In the genomic region with DNA sequence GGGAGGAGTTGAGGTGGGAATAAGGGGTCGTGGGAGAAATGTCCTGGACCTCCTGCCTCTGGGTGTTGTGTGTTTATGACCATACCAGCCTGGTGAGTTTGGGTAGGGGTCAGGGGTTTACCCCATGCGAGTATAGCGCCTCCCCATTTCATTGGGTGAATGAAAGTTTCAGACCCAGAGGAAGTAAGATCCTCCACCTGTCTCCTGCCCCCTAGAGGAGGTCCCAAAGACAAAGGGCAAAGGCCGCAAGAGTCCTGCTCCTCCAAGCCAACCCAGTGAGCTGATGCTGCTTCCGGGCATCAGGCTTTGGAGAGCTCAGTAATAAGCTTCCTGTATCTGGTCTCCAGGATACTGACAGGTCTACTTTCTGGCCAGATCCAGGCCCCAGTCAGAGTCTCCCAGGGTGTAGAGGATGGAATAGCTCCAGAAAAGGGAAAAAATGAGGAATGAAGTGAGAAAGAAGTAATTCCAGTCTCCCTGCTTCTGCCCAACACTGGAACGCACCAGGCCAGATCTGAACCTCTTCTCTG, we compare ENCODE assay signal across 25 cellular contexts. TPM values are rescaled to one million over a fixed set of nuclear protein-coding genes. Genes with fewer than 3 reads are reported as not detected.
DNase-seq lines count a peak whose midpoint lies in the region; TF ChIP-seq lines count a peak whose summit lies in the region.
"Had no signal": no experiment of that assay in that cellular context is flagged by ENCODE, and none has a peak within 500 bp of the region (broad histone marks: within the 10 kb centered on the region; RNA-seq: fewer than 3 reads in every experiment).

No MANE protein-coding gene starts in this region.

- H3K9me3 ChIP-seq in Loucy (ENCODE audit: insufficient read depth, low read depth, low read length) = no peaks in the 10 kb centered on the region
- H3K9me3 ChIP-seq: pancreas, SJCRH30, transverse colon had no signal

- no peak overlapping the region for H3K9ac ChIP-seq in Loucy (ENCODE audit: low read depth, low read length, poor library complexity, severe bottlenecking)

- H4K20me1 ChIP-seq in Loucy (ENCODE audit: insufficient read depth, low read length, poor library complexity, severe bottlenecking) = no peaks in the 10 kb centered on the region

- H3K4me3 ChIP-seq in Loucy (ENCODE audit: low read length, poor library complexity, severe bottlenecking) (no peak overlapping the region), coronary artery (no peak overlapping the region)
- H3K4me3 ChIP-seq: heart right ventricle, pancreas, SJCRH30, transverse colon had no signal

- intact Hi-C loops in posterior vena cava (cut with DNase I) = no loop called here

- no peaks in the 10 kb centered on the region for H3K9me2 ChIP-seq in Loucy (replicated peaks; ENCODE audit: low read depth, low read length)

- no peak overlapping the region for H3K27ac ChIP-seq in coronary artery
- H3K27ac ChIP-seq: pancreas, SJCRH30, transverse colon had no signal

- H3K4me2 ChIP-seq in Loucy (ENCODE audit: low read depth, low read length, poor library complexity, severe bottlenecking) = no peak overlapping the region

- no peaks in the 10 kb centered on the region for H3K4me1 ChIP-seq in Loucy (ENCODE audit: insufficient read depth, low read length, poor library complexity, severe bottlenecking)
- H3K4me1 ChIP-seq: pancreas, SJCRH30, transverse colon had no signal

- H3K9me3 Mint-ChIP-seq in progenitor cell of endocrine pancreas (ENCODE audit: low read depth) = peaks cover 3% of the 10 kb centered on the region
- H3K9me3 Mint-ChIP-seq: activated naive CD4-positive, alpha-beta T cell treated with anti-CD3 and anti-CD28 coated beads, Interleukin-2, amount 50 U/mL, for 24 hours; stimulated activated naive CD8-positive, alpha-beta T cell treated with anti-CD3 and anti-CD28 coated beads, Interleukin-15, amount 100 ng/mL, for 72 hours had no signal

- H3K27ac Mint-ChIP-seq in progenitor cell of endocrine pancreas = no peak overlapping the region
- H3K27ac Mint-ChIP-seq: activated CD8-positive, alpha-beta T cell treated with anti-CD3 and anti-CD28 coated beads, Interleukin-2, amount 10 ng/mL, durations not matched to agents 7 days and 5 days; activated naive CD4-positive, alpha-beta T cell treated with anti-CD3 and anti-CD28 coated beads, Interleukin-2, amount 50 U/mL, for 24 hours; B cell; stimulated activated naive CD8-positive, alpha-beta T cell treated with anti-CD3 and anti-CD28 coated beads, Interleukin-15, amount 100 ng/mL, for 72 hours had no signal

- H2AFZ ChIP-seq in Loucy (ENCODE audit: low read length) = no peak overlapping the region

- DNase-seq in coronary artery (ENCODE audit: low spot score) = peak; percentile 33
- DNase-seq in progenitor cell of endocrine pancreas (ENCODE audit: low spot score, unreplicated experiment) = no peak
- DNase-seq in posterior vena cava (ENCODE audit: low spot score) = no peak
- DNase-seq in NCI-H2227 treated with DMSO at 0.1 percent for 48 hours (lab: John Stamatoyannopoulos, UW) = no peak
- DNase-seq in stimulated activated CD8-positive, alpha-beta memory T cell treated with anti-CD3 and anti-CD28 coated beads, Interleukin-4, amount 100 ng/mL, for 48 hours = no peak
- DNase-seq: activated CD8-positive, alpha-beta T cell treated with anti-CD3 and anti-CD28 coated beads, Interleukin-2, amount 10 ng/mL, durations not matched to agents 7 days and 5 days; activated T-cell treated with anti-CD3 and anti-CD28 coated beads, Interleukin-2, amount 50 U/mL, for 48 hours; Calu3; heart right ventricle; kidney glomerular epithelial cell; mesenchymal stem cell; naive thymus-derived CD4-positive, alpha-beta T cell; NCI-H1105 treated with DMSO at 0.1 percent for 48 hours; NCI-H524 treated with DMSO at 0.1 percent for 48 hours; pancreas; SJCRH30; stimulated activated CD4-positive, alpha-beta T cell treated with anti-CD3 and anti-CD28 coated beads, Interleukin-2, amount 100 ng/mL, for 48 hours; stimulated activated naive CD8-positive, alpha-beta T cell treated with anti-CD3 and anti-CD28 coated beads, Interleukin-15, amount 100 ng/mL, for 72 hours; transverse colon had no signal

- H3K27me3 Mint-ChIP-seq in progenitor cell of endocrine pancreas = peaks cover 48% of the 10 kb centered on the region

- peak; percentile 29; the same call in 1 of the 3 replicates for TF ChIP-seq CTCF in GM12872 (IDR thresholded peaks at IDR 0.05; ENCODE audit: insufficient read depth, low read depth, low read length)
- peak; percentile 50 for TF ChIP-seq CTCF in Loucy (conservative IDR thresholded peaks at IDR 0.05; ENCODE audit: low read length)
- no peak for TF ChIP-seq CTCF in coronary artery (IDR thresholded peaks at IDR 0.05)
- TF ChIP-seq CTCF in progenitor cell of endocrine pancreas (IDR thresholded peaks at IDR 0.05; ENCODE audit: unreplicated experiment) = peak; percentile 11

- H3K4me1 Mint-ChIP-seq in progenitor cell of endocrine pancreas (ENCODE audit: low read depth) = peaks cover 7% of the 10 kb centered on the region
- H3K4me1 Mint-ChIP-seq: B cell had no signal

- H3F3A ChIP-seq in Loucy (ENCODE audit: low read depth) = no peaks in the 10 kb centered on the region

- H3K36me3 Mint-ChIP-seq in progenitor cell of endocrine pancreas (ENCODE audit: insufficient read depth) = no peaks in the 10 kb centered on the region
- H3K36me3 Mint-ChIP-seq: activated naive CD4-positive, alpha-beta T cell treated with anti-CD3 and anti-CD28 coated beads, Interleukin-2, amount 50 U/mL, for 24 hours; naive thymus-derived CD4-positive, alpha-beta T cell had no signal

- no peak overlapping the region for H3K4me3 Mint-ChIP-seq in progenitor cell of endocrine pancreas (ENCODE audit: low read depth)
- H3K4me3 Mint-ChIP-seq: activated CD8-positive, alpha-beta T cell treated with anti-CD3 and anti-CD28 coated beads, Interleukin-2, amount 10 ng/mL, durations not matched to agents 7 days and 5 days; activated naive CD4-positive, alpha-beta T cell treated with anti-CD3 and anti-CD28 coated beads, Interleukin-2, amount 50 U/mL, for 24 hours; B cell; stimulated activated naive CD8-positive, alpha-beta T cell treated with anti-CD3 and anti-CD28 coated beads, Interleukin-15, amount 100 ng/mL, for 72 hours had no signal

- H3K36me3 ChIP-seq in Loucy (ENCODE audit: insufficient read depth, low read length) = no peaks in the 10 kb centered on the region
- H3K36me3 ChIP-seq: heart right ventricle, pancreas, SJCRH30, transverse colon had no signal

- no peaks in the 10 kb centered on the region for H3K27me3 ChIP-seq in Loucy (ENCODE audit: insufficient read depth, low read length, poor library complexity, severe bottlenecking)
- H3K27me3 ChIP-seq: pancreas had no signal

- no peaks in the 10 kb centered on the region for H3K79me2 ChIP-seq in Loucy (ENCODE audit: insufficient read depth, low read length)

RNA-seq across cellular contexts. Expression of a gene that starts 6.4 kb away (rescaled TPM):
- total RNA-seq in progenitor cell of endocrine pancreas (not detected in 2 replicates), posterior vena cava (not detected)
- total RNA-seq: activated CD8-positive, alpha-beta T cell treated with anti-CD3 and anti-CD28 coated beads, Interleukin-2, amount 10 ng/mL, durations not matched to agents 7 days and 5 days; B cell; Calu3; heart right ventricle; naive thymus-derived CD4-positive, alpha-beta T cell; pancreas; SJCRH30; skeletal muscle tissue; T-helper 2 cell treated with Interferon-gamma antibody and Interleukin-4, amounts not matched to agents 100 ng/mL and 5 ng/mL, for 36 hours; transverse colon had no signal

RNA-seq across cellular contexts. Expression of a gene that starts 59.3 kb away (rescaled TPM):
- total RNA-seq in progenitor cell of endocrine pancreas (17.1 and 17.4 TPM in 2 replicates), posterior vena cava (100 to 1,000 TPM in 1 of 2 donors, 10 to 100 TPM in 1; 94.6 to 110 TPM)
